In the genomic region with DNA sequence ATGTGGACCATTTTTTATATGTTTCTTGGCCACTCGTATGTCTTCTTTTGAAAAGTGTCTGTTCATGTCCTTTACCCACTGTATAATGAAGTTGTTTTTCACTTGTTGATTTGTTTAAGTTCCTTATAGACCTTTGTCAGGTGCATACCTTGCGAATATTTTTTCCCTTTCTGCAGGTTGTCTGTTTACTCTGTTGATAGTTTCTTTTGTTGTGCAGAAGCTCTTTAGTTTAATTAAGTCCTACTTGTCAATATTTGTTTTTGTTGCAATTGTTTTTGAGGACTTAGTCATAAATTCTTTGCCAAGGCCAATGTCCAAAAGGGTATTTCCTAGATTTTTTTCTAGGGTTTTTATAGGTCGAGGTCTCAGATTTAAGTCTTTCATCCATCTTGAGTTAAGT, we compare ENCODE assay signal across 26 cellular contexts.
"Had no signal": no experiment of that assay in that cellular context is flagged by ENCODE, and none has a peak within 500 bp of the region (broad histone marks: within the 10 kb centered on the region; RNA-seq: fewer than 3 reads in every experiment).

No MANE protein-coding gene starts in this region.

- H3K4me3 Mint-ChIP-seq: activated CD4-positive, alpha-beta memory T cell treated with anti-CD3 and anti-CD28 coated beads, Interleukin-2, amount 10 ng/mL, durations not matched to agents 7 days and 5 days; activated CD4-positive, alpha-beta T cell treated with anti-CD3 and anti-CD28 coated beads, Interleukin-2, amount 10 ng/mL, durations not matched to agents 7 days and 5 days; activated naive CD4-positive, alpha-beta T cell treated with anti-CD3 and anti-CD28 coated beads, Interleukin-2, amount 10 ng/mL, durations not matched to agents 7 days and 5 days; activated naive CD8-positive, alpha-beta T cell treated with anti-CD3 and anti-CD28 coated beads, Interleukin-2, amount 10 ng/mL, durations not matched to agents 7 days and 5 days; activated T-cell treated with anti-CD3 and anti-CD28 coated beads, Interleukin-2, amount 50 U/mL, for 24 hours; activated T-cell treated with anti-CD3 and anti-CD28 coated beads, Interleukin-2, amount 50 U/mL, for 72 hours; brain; dendritic cell treated with granulocyte-macrophage colony-stimulating factor and Interleukin-4, amounts not matched to agents 40 ng/mL and 50 ng/mL, for 4 days; endodermal cell had no signal

- H3K4me1 Mint-ChIP-seq: activated CD4-positive, alpha-beta memory T cell treated with anti-CD3 and anti-CD28 coated beads, Interleukin-2, amount 10 ng/mL, durations not matched to agents 7 days and 5 days; activated CD4-positive, alpha-beta T cell treated with anti-CD3 and anti-CD28 coated beads, Interleukin-2, amount 10 ng/mL, durations not matched to agents 7 days and 5 days; activated naive CD4-positive, alpha-beta T cell treated with anti-CD3 and anti-CD28 coated beads, Interleukin-2, amount 10 ng/mL, durations not matched to agents 7 days and 5 days; activated naive CD8-positive, alpha-beta T cell treated with anti-CD3 and anti-CD28 coated beads, Interleukin-2, amount 10 ng/mL, durations not matched to agents 7 days and 5 days; brain had no signal

- FAIRE-seq: endothelial cell of umbilical vein had no signal

- H3K36me3 Mint-ChIP-seq: activated naive CD4-positive, alpha-beta T cell treated with anti-CD3 and anti-CD28 coated beads, Interleukin-2, amount 10 ng/mL, durations not matched to agents 7 days and 5 days; activated naive CD8-positive, alpha-beta T cell treated with anti-CD3 and anti-CD28 coated beads, Interleukin-2, amount 10 ng/mL, durations not matched to agents 7 days and 5 days; brain had no signal

- H3K9me3 Mint-ChIP-seq: activated CD4-positive, alpha-beta memory T cell treated with anti-CD3 and anti-CD28 coated beads, Interleukin-2, amount 10 ng/mL, durations not matched to agents 7 days and 5 days; activated naive CD4-positive, alpha-beta T cell treated with anti-CD3 and anti-CD28 coated beads, Interleukin-2, amount 10 ng/mL, durations not matched to agents 7 days and 5 days; dendritic cell treated with granulocyte-macrophage colony-stimulating factor and Interleukin-4, amounts not matched to agents 40 ng/mL and 50 ng/mL, for 4 days had no signal

- DNase-seq: activated CD4-positive, alpha-beta memory T cell treated with anti-CD3 and anti-CD28 coated beads, Interleukin-2, amount 10 ng/mL, durations not matched to agents 7 days and 5 days; activated CD4-positive, alpha-beta T cell treated with anti-CD3 and anti-CD28 coated beads for 1 hour; activated CD4-positive, alpha-beta T cell treated with anti-CD3 and anti-CD28 coated beads for 4 hours; activated CD4-positive, alpha-beta T cell treated with anti-CD3 and anti-CD28 coated beads, Interleukin-2, amount 10 ng/mL, durations not matched to agents 7 days and 5 days; activated CD4-positive, alpha-beta T cell treated with anti-CD3 and anti-CD28 coated beads, Interleukin-2, amount 50 U/mL, for 4 hours; activated CD8-positive, alpha-beta memory T cell treated with anti-CD3 and anti-CD28 coated beads, Interleukin-2, amount 50 U/mL, for 48 hours; activated gamma-delta T cell; activated naive CD4-positive, alpha-beta T cell; activated naive CD4-positive, alpha-beta T cell treated with anti-CD3 and anti-CD28 coated beads, Interleukin-2, amount 10 ng/mL, durations not matched to agents 7 days and 5 days; activated naive CD8-positive, alpha-beta T cell treated with anti-CD3 and anti-CD28 coated beads, Interleukin-2, amount 10 ng/mL, durations not matched to agents 7 days and 5 days; activated T-cell treated with anti-CD3 and anti-CD28 coated beads for 4 hours; activated T-cell treated with anti-CD3 and anti-CD28 coated beads, Interleukin-2, amount 50 U/mL, for 24 hours; activated T-cell treated with anti-CD3 and anti-CD28 coated beads, Interleukin-2, amount 50 U/mL, for 72 hours; central memory CD4-positive, alpha-beta T cell; cerebellar nuclear complex; dorsolateral prefrontal cortex; effector memory CD4-positive, alpha-beta T cell; endodermal cell; esophagus squamous epithelium; foreskin melanocyte; heart right ventricle; T-helper 2 cell had no signal

- H3K27ac Mint-ChIP-seq: activated CD4-positive, alpha-beta memory T cell treated with anti-CD3 and anti-CD28 coated beads, Interleukin-2, amount 10 ng/mL, durations not matched to agents 7 days and 5 days; activated CD4-positive, alpha-beta T cell treated with anti-CD3 and anti-CD28 coated beads, Interleukin-2, amount 10 ng/mL, durations not matched to agents 7 days and 5 days; activated naive CD4-positive, alpha-beta T cell treated with anti-CD3 and anti-CD28 coated beads, Interleukin-2, amount 10 ng/mL, durations not matched to agents 7 days and 5 days; activated naive CD4-positive, alpha-beta T cell treated with anti-CD3 and anti-CD28 coated beads, Interleukin-2, amount 50 U/mL, for 72 hours; activated naive CD8-positive, alpha-beta T cell treated with anti-CD3 and anti-CD28 coated beads, Interleukin-2, amount 10 ng/mL, durations not matched to agents 7 days and 5 days; activated T-cell treated with anti-CD3 and anti-CD28 coated beads, Interleukin-2, amount 50 U/mL, for 24 hours; activated T-cell treated with anti-CD3 and anti-CD28 coated beads, Interleukin-2, amount 50 U/mL, for 72 hours; brain; dendritic cell treated with granulocyte-macrophage colony-stimulating factor and Interleukin-4, amounts not matched to agents 40 ng/mL and 50 ng/mL, for 4 days; endodermal cell had no signal
